7 cellular contexts compared by ENCODE assay signal in genomic region chr1:183021405-183022201, GRCh38. TPM values are rescaled to one million over a fixed set of nuclear protein-coding genes. Genes with fewer than 3 reads are reported as not detected.
DNase-seq lines count a peak whose midpoint lies in the region; ATAC-seq, FAIRE-seq and TF ChIP-seq lines count a peak whose summit lies in the region.

No MANE protein-coding gene starts in this region.

- no peaks in the 10 kb centered on the region for H3K9me3 Mint-ChIP-seq in astrocyte (ENCODE audit: unreplicated experiment)

- H2BK20ac ChIP-seq in IMR-90 (ENCODE audit: low read depth, low read length) = peak overlapping the region; percentile 83

- H3K4me3 ChIP-seq in IMR-90 (ENCODE audit: insufficient read depth, low read depth, low read length) (peak overlapping the region; percentile 45; the same call in 1 of the 2 replicates), astrocyte (ENCODE audit: insufficient read depth, low read depth, low read length) (peak overlapping the region; percentile 54), suprapubic skin (peak overlapping the region; percentile 82)

- no peaks in the 10 kb centered on the region for H3K36me3 Mint-ChIP-seq in astrocyte (ENCODE audit: low read depth, unreplicated experiment)

- BruUV-seq in IMR-90 (replicated peaks; lab: Mats Ljungman, UMichigan) = no TSS peak

- H3K9me1 ChIP-seq in IMR-90 (ENCODE audit: insufficient read depth, low read length) = no peaks in the 10 kb centered on the region

- peaks cover 31% of the 10 kb centered on the region for H3K79me2 ChIP-seq in astrocyte (ENCODE audit: insufficient read depth, low read length)

- FAIRE-seq in astrocyte (lab: Jason Lieb, UNC) = no peak

- in situ Hi-C loops in IMR-90 (cut with MboI; ENCODE audit: low sequenced_read_pairs) = loop anchor here (5.0 to 10.0 kb wide), 2 partner anchors 64 to 213 kb away; no protein-coding TSS in a partner anchor

- peak overlapping the region; percentile 91; the same call in 2 of the 3 replicates for H2BK15ac ChIP-seq in IMR-90 (ENCODE audit: low read depth, low read length)

- no peak for TF ChIP-seq EP300 in suprapubic skin (IDR thresholded peaks at IDR 0.05)

- TF ChIP-seq POLR2A in IMR-90 (IDR thresholded peaks at IDR 0.05; ENCODE audit: low read depth, low read length) (no peak), suprapubic skin (IDR thresholded peaks at IDR 0.05) (no peak)

- peak overlapping the region; percentile 97 for H2BK5ac ChIP-seq in IMR-90 (ENCODE audit: low read depth, low read length, poor library complexity, severe bottlenecking)

- H3K9ac ChIP-seq in IMR-90 (ENCODE audit: low read depth, low read length) = peak overlapping the region; percentile 73
- H3K9ac ChIP-seq in astrocyte (ENCODE audit: low read length) = peak overlapping the region; percentile 98

- peak overlapping the region; percentile 72 for H4K91ac ChIP-seq in IMR-90 (ENCODE audit: insufficient read depth, low read depth, low read length)

- peaks cover 0 to 15% of the 10 kb centered on the region in 2 experiments; a peak in 2 of 4 replicates for H3K79me1 ChIP-seq in IMR-90 (ENCODE audit: low read depth in 1 of 2, low read length in 2 of 2)

- H3K4me2 ChIP-seq in IMR-90 (ENCODE audit: low read depth, low read length) = peak overlapping the region; percentile 63
- peak overlapping the region; percentile 83 for H3K4me2 ChIP-seq in astrocyte (ENCODE audit: low read length)

- no peak for TF ChIP-seq CTCF in IMR-90 (conservative IDR thresholded peaks at IDR 0.05; ENCODE audit: low read depth, low read length)
- TF ChIP-seq CTCF in astrocyte (IDR thresholded peaks at IDR 0.05; ENCODE audit: insufficient read depth, low read depth, low read length) = no peak
- no peak for TF ChIP-seq CTCF in suprapubic skin (IDR thresholded peaks at IDR 0.05)

- H3K27ac ChIP-seq in IMR-90 (ENCODE audit: insufficient read depth, low read length) (peak overlapping the region; percentile 84; the same call in 1 of the 2 replicates), astrocyte (ENCODE audit: low read depth, low read length) (peak overlapping the region; percentile 97), layer of hippocampus (ENCODE audit: low read depth, low read length) (peak overlapping the region; percentile 64), suprapubic skin (peak overlapping the region; percentile 100)

- intact Hi-C loops in IMR-90 (cut with micrococcal nuclease) = loop anchor here (2.0 to 5.0 kb wide), 3 partner anchors 39 to 451 kb away; partner anchors contain the start of gene SMG7

- H3K18ac ChIP-seq in IMR-90 (ENCODE audit: low read depth, low read length) = peak overlapping the region; percentile 50

- peaks cover 10% of the 10 kb centered on the region for H3K4me1 Mint-ChIP-seq in astrocyte (ENCODE audit: low read depth, unreplicated experiment)

- H3K9me3 ChIP-seq in IMR-90 (ENCODE audit: control insufficient read depth, insufficient read depth, low read length) (no peaks in the 10 kb centered on the region), astrocyte (ENCODE audit: insufficient read depth, low read depth, low read length) (no peaks in the 10 kb centered on the region), suprapubic skin (no peaks in the 10 kb centered on the region)

- peak overlapping the region; percentile 81 for H3K23ac ChIP-seq in IMR-90 (ENCODE audit: low read depth, low read length)

- WGBS in IMR-90 (ENCODE audit: extremely low coverage in 2 of 2, insufficient read length in 1 of 2), 2 experiments = no CpG with 5 or more reads among the region's 11 CpGs
- WGBS in suprapubic skin = 49% methylated on average over 11 of the region's 11 CpGs

- no peak for TF ChIP-seq RAD21 in IMR-90 (IDR thresholded peaks at IDR 0.05; ENCODE audit: low read length)

- peak overlapping the region; percentile 79; the same call in 1 of the 2 replicates for H3K4ac ChIP-seq in IMR-90 (ENCODE audit: low read depth, low read length)

- H3K4me1 ChIP-seq in IMR-90 (ENCODE audit: control insufficient read depth, insufficient read depth, low read length) (no peaks in the 10 kb centered on the region), astrocyte (ENCODE audit: insufficient read depth, low read length) (peaks cover 16% of the 10 kb centered on the region), suprapubic skin (peaks cover 32% of the 10 kb centered on the region)

- peak overlapping the region; percentile 46 for H4K5ac ChIP-seq in IMR-90 (ENCODE audit: low read depth, low read length)

- H2AK9ac ChIP-seq in IMR-90 (replicated peaks; ENCODE audit: low read depth, low read length, poor library complexity) = no peak overlapping the region

- no peak overlapping the region for H2AFZ ChIP-seq in IMR-90 (replicated peaks; ENCODE audit: low read length, poor library complexity)
- H2AFZ ChIP-seq in astrocyte (ENCODE audit: low read depth, low read length) = peak overlapping the region; percentile 42

- peak overlapping the region; percentile 76 for H2AK5ac ChIP-seq in IMR-90 (ENCODE audit: low read depth, low read length)

- H4K20me1 ChIP-seq in IMR-90 (ENCODE audit: insufficient read depth, low read length) (peaks cover 20% of the 10 kb centered on the region), astrocyte (ENCODE audit: insufficient read depth, low read length) (peaks cover 27% of the 10 kb centered on the region)

- POLR2A ChIA-PET in IMR-90 (lab: Charles Lee; ENCODE audit: unreplicated experiment) = no interaction called here

- H3K36me3 ChIP-seq in IMR-90 (ENCODE audit: control insufficient read depth, insufficient read depth, low read length) (no peaks in the 10 kb centered on the region), astrocyte (ENCODE audit: insufficient read depth, low read length) (no peaks in the 10 kb centered on the region), suprapubic skin (no peaks in the 10 kb centered on the region)

- peak overlapping the region; percentile 86 for H3K27ac Mint-ChIP-seq in astrocyte (ENCODE audit: unreplicated experiment)

- no peaks in the 10 kb centered on the region for H3K27me3 Mint-ChIP-seq in astrocyte (ENCODE audit: low read depth, unreplicated experiment)

- H3K14ac ChIP-seq in IMR-90 (replicated peaks; ENCODE audit: low read depth, low read length) = peak overlapping the region; percentile 86

- H4K8ac ChIP-seq in IMR-90 (ENCODE audit: low read depth in 2 of 2, low read length in 2 of 2) = peak overlapping the region; percentile 43 to 91

- peak overlapping the region; percentile 85 for H3K56ac ChIP-seq in IMR-90 (ENCODE audit: extremely low read depth, insufficient read depth, low read length)

- ATAC-seq in IMR-90 (ENCODE audit: low read depth) = no peak

- DNase-seq in IMR-90 (no peak), astrocyte (ENCODE audit: low read depth) (no peak), suprapubic skin (ENCODE audit: low spot score in 2 of 2) (no peak), NCI-H226 (no peak), NCI-H187 (lab: John Stamatoyannopoulos, UW) (no peak), NCI-H1694 treated with DMSO at 0.1 percent for 48 hours (lab: John Stamatoyannopoulos, UW) (no peak)

- peak overlapping the region; percentile 85 for H2BK120ac ChIP-seq in IMR-90 (ENCODE audit: low read depth, low read length)

- peak overlapping the region; percentile 84 for H3K4me3 Mint-ChIP-seq in astrocyte (ENCODE audit: unreplicated experiment)

- CTCF ChIA-PET in IMR-90 (lab: Yijun Ruan, JAX) = interaction anchor here (0.7 kb wide), 1 partner anchor 59 kb away, joined by 3 read pairs; no protein-coding TSS in a partner anchor

- dilution Hi-C loops in IMR-90 (cut with HindIII; ENCODE audit: low sequenced_read_pairs, unreplicated experiment) = no loop called here

- no peaks in the 10 kb centered on the region for H3K27me3 ChIP-seq in IMR-90 (ENCODE audit: control insufficient read depth, insufficient read depth, low read length)
- no peaks in the 10 kb centered on the region for H3K27me3 ChIP-seq in astrocyte (ENCODE audit: insufficient read depth, low read length)
- no peaks in the 10 kb centered on the region for H3K27me3 ChIP-seq in layer of hippocampus (ENCODE audit: control insufficient read depth, insufficient read depth, low read length)
- H3K27me3 ChIP-seq in suprapubic skin = no peaks in the 10 kb centered on the region

TF ChIP-seq in IMR-90, 13 proteins besides CTCF, POLR2A, EP300 and RAD21 (continues in another document):
- no peak for TF ChIP-seq SMC3 (IDR thresholded peaks at IDR 0.05; ENCODE audit: low read depth, low read length)
- no peak for TF ChIP-seq NFE2L2 (IDR thresholded peaks at IDR 0.05; ENCODE audit: low read depth, low read length)
- no peak for TF ChIP-seq RFX5 (IDR thresholded peaks at IDR 0.05; ENCODE audit: low read depth, low read length)
- no peak for TF ChIP-seq MXI1 (IDR thresholded peaks at IDR 0.05; ENCODE audit: borderline replicate concordance, low read depth, low read length)
- no peak for TF ChIP-seq BHLHE40 (IDR thresholded peaks at IDR 0.05; ENCODE audit: low read depth, low read length)
- TF ChIP-seq CHD1 (IDR thresholded peaks at IDR 0.05; ENCODE audit: low read depth, low read length) = no peak
- no peak for TF ChIP-seq USF2 (IDR thresholded peaks at IDR 0.05; ENCODE audit: low read depth, low read length)
- no peak for TF ChIP-seq MAZ (IDR thresholded peaks at IDR 0.05; ENCODE audit: borderline replicate concordance, low read depth, low read length)
- no peak for TF ChIP-seq MAFK (IDR thresholded peaks at IDR 0.05; ENCODE audit: low read depth, low read length)
- no peak for TF ChIP-seq FOS (IDR thresholded peaks at IDR 0.05; ENCODE audit: low read depth, low read length)
- TF ChIP-seq CEBPB (IDR thresholded peaks at IDR 0.05; ENCODE audit: low read depth, low read length) = no peak
- no peak for TF ChIP-seq RCOR1 (IDR thresholded peaks at IDR 0.05; ENCODE audit: insufficient replicate concordance, low read length)

RNA-seq across cellular contexts. Expression of gene LAMC1, which starts 1.6 kb away (rescaled TPM):
- total RNA-seq in IMR-90 (2012; rRNA removed) (361 and 394 TPM in 2 replicates), astrocyte (270 and 284 TPM in 2 replicates), suprapubic skin (100 to 1,000 TPM in 1 of 4 donors, 10 to 100 TPM in 3; 58.3 to 124 (median 77.6) TPM)
- 223 and 249 TPM in 2 replicates for polyA plus RNA-seq in IMR-90 (2012; rRNA removed)
- 90.5 and 125 TPM in 2 replicates for polyA plus RNA-seq in IMR-90 (2012; cell fraction: cytosol; rRNA removed)
- polyA plus RNA-seq in IMR-90 (2012; cell fraction: nucleus; rRNA removed; ENCODE audit: low replicate concordance) = 105 and 251 TPM in 2 replicates
